In genomic region chr19:46972301-46972700, GRCh38 we compare ENCODE assay signal across 1 cellular context.
TF ChIP-seq lines count a peak whose summit lies in the region.

No MANE protein-coding gene starts in this region.

TF ChIP-seq in IMR-90, 13 proteins besides CTCF, POLR2A, EP300 and RAD21 (continued from another document):
- TF ChIP-seq, protein P1, sequence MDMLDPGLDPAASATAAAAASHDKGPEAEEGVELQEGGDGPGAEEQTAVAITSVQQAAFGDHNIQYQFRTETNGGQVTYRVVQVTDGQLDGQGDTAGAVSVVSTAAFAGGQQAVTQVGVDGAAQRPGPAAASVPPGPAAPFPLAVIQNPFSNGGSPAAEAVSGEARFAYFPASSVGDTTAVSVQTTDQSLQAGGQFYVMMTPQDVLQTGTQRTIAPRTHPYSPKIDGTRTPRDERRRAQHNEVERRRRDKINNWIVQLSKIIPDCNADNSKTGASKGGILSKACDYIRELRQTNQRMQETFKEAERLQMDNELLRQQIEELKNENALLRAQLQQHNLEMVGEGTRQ (IDR thresholded peaks at IDR 0.05; ENCODE audit: low read depth, low read length): no peak
- TF ChIP-seq MAFK (IDR thresholded peaks at IDR 0.05; ENCODE audit: low read depth, low read length): no peak
- no peak for TF ChIP-seq SMC3 (IDR thresholded peaks at IDR 0.05; ENCODE audit: low read depth, low read length)
- TF ChIP-seq MXI1 (IDR thresholded peaks at IDR 0.05; ENCODE audit: borderline replicate concordance, low read depth, low read length): no peak
- no peak for TF ChIP-seq RFX5 (IDR thresholded peaks at IDR 0.05; ENCODE audit: low read depth, low read length)
- TF ChIP-seq NFE2L2 (IDR thresholded peaks at IDR 0.05; ENCODE audit: low read depth, low read length): no peak
- TF ChIP-seq BHLHE40 (IDR thresholded peaks at IDR 0.05; ENCODE audit: low read depth, low read length): no peak
- TF ChIP-seq CEBPB (IDR thresholded peaks at IDR 0.05; ENCODE audit: low read depth, low read length): no peak
- TF ChIP-seq MAZ (IDR thresholded peaks at IDR 0.05; ENCODE audit: borderline replicate concordance, low read depth, low read length): no peak
- TF ChIP-seq, protein P2, sequence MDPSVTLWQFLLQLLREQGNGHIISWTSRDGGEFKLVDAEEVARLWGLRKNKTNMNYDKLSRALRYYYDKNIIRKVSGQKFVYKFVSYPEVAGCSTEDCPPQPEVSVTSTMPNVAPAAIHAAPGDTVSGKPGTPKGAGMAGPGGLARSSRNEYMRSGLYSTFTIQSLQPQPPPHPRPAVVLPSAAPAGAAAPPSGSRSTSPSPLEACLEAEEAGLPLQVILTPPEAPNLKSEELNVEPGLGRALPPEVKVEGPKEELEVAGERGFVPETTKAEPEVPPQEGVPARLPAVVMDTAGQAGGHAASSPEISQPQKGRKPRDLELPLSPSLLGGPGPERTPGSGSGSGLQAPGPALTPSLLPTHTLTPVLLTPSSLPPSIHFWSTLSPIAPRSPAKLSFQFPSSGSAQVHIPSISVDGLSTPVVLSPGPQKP (IDR thresholded peaks at IDR 0.05; ENCODE audit: borderline replicate concordance, low read depth, low read length): no peak
- TF ChIP-seq RCOR1 (IDR thresholded peaks at IDR 0.05; ENCODE audit: insufficient replicate concordance, low read length): no peak
- no peak for TF ChIP-seq CHD1 (IDR thresholded peaks at IDR 0.05; ENCODE audit: low read depth, low read length)
